Comparison of ENCODE assay signal across 8 cellular contexts in genomic region chr19:50252111-50252886, GRCh38. TPM values are rescaled to one million over a fixed set of nuclear protein-coding genes. Genes with fewer than 3 reads are reported as not detected.
DNase-seq lines count a peak whose midpoint lies in the region; ATAC-seq and TF ChIP-seq lines count a peak whose summit lies in the region.

No MANE protein-coding gene starts in this region.

- no peak overlapping the region for H3K9ac ChIP-seq in HCT116 (ENCODE audit: low read length)

- CTCF ChIA-PET in HCT116 (lab: Charles Lee), result interaction anchor here (0.6 to 1.2 kb wide), 8 partner anchors 12 to 670 kb away, joined by 3 to 10 read pairs (median 4); no protein-coding TSS in a partner anchor

- H3K27ac ChIP-seq in HCT116 (ENCODE audit: low read depth, low read length) (no peak overlapping the region), foreskin keratinocyte (no peak overlapping the region)

- peak; percentile 38; the same call in 1 of the 2 replicates for TF ChIP-seq RAD21 in HCT116 (IDR thresholded peaks at IDR 0.05; ENCODE audit: low read depth)

- POLR2A ChIA-PET in HCT116 (lab: Charles Lee), result no interaction called here

- no TSS peak for BruUV-seq in HCT116 (replicated peaks; lab: Mats Ljungman, UMichigan)

- H3K27me3 ChIP-seq in HCT116 (ENCODE audit: insufficient read depth, low read length), result no peaks in the 10 kb centered on the region
- H3K27me3 ChIP-seq in foreskin keratinocyte, result no peaks in the 10 kb centered on the region

- H3K79me2 ChIP-seq in HCT116 (ENCODE audit: insufficient read depth, low read length), result no peaks in the 10 kb centered on the region

- 0 out of 4 replicates have a peak, but pooled peaks cover 0 to 5% of the 10 kb centered on the region in 2 experiments for H3K9me3 ChIP-seq in HCT116 (ENCODE audit: control insufficient read depth in 1 of 2, insufficient read depth in 1 of 2, low read depth in 1 of 2, low read length in 2 of 2)

- RAD21 ChIA-PET in HCT116 (lab: Charles Lee; ENCODE audit: low non-redundant PET in 1 of 2, low total read pairs in 2 of 2, uncharacterized antibody in 2 of 2, unreplicated experiment in 2 of 2), result no interaction called here

- H3K9me2 ChIP-seq in HCT116 (ENCODE audit: insufficient read depth), result no peaks in the 10 kb centered on the region

- peaks cover 6 to 12% of the 10 kb centered on the region in 2 experiments; a peak in 3 of 4 replicates for H3K36me3 ChIP-seq in HCT116 (ENCODE audit: control insufficient read depth in 1 of 2, insufficient read depth in 2 of 2, low read length in 2 of 2)

- H3K4me1 ChIP-seq in HCT116 (ENCODE audit: control insufficient read depth in 1 of 2, insufficient read depth in 2 of 2, low read length in 2 of 2), result no peaks in the 10 kb centered on the region
- no peaks in the 10 kb centered on the region for H3K4me1 ChIP-seq in foreskin keratinocyte

- H3K4me3 ChIP-seq in AG09309 (ENCODE audit: control insufficient read depth, low read depth, low read length) (no peak overlapping the region), HCT116 (replicated peaks in 1 of 2; ENCODE audit: low read depth in 1 of 2, low read length in 2 of 2) (no peak overlapping the region)

- intact Hi-C loops in HCT116 (cut with micrococcal nuclease), result no loop called here

- no peak overlapping the region for H2AFZ ChIP-seq in HCT116 (ENCODE audit: low read depth, low read length, poor library complexity, severe bottlenecking)

- DNase-seq in AG09309 (ENCODE audit: low read depth), result no peak
- no peak for DNase-seq in HCT116 (ENCODE audit: low read depth, low spot score)
- DNase-seq in activated CD4-positive, alpha-beta T cell treated with anti-CD3 and anti-CD28 coated beads, Interleukin-2, amount 50 U/mL, for 24 hours (ENCODE audit: low read depth in 1 of 2, low spot score in 1 of 2), result peak; percentile 8 to 10
- no peak for DNase-seq in foreskin keratinocyte
- peak; percentile 26 for DNase-seq in stimulated activated CD4-positive, alpha-beta T cell treated with anti-CD3 and anti-CD28 coated beads, Interleukin-1b, Interleukin-23, amount 100 ng/mL, for 48 hours
- no peak for DNase-seq in NCI-H1417 treated with DMSO at 0.1 percent for 48 hours (lab: John Stamatoyannopoulos, UW)
- DNase-seq in NCI-H226, result no peak

- no peaks in the 10 kb centered on the region for H4K20me1 ChIP-seq in HCT116 (ENCODE audit: insufficient read depth)

- TF ChIP-seq POLR2A in HCT116 (IDR thresholded peaks at IDR 0.05; ENCODE audit: borderline replicate concordance, extremely low read depth, insufficient read depth, insufficient read length), result no peak

- H3K4me2 ChIP-seq in HCT116 (ENCODE audit: low read length), result no peak overlapping the region

- peak; percentile 62; the same call in 1 of the 2 replicates for ATAC-seq in HCT116
- ATAC-seq in foreskin keratinocyte, result no peak
- no peak for ATAC-seq in HG03139 (IDR thresholded peaks at IDR 0.05; ENCODE audit: unreplicated experiment)

- peak; percentile 54 for TF ChIP-seq CTCF in AG09309 (IDR thresholded peaks at IDR 0.05; ENCODE audit: control insufficient read depth, insufficient read depth, low read depth, low read length, missing control alignments)
- peak in 2 of 3 experiments; percentile 87 to 88; a peak in 4 of 6 replicates for TF ChIP-seq CTCF in HCT116 (IDR thresholded peaks at IDR 0.05 in 2 of 3, conservative IDR thresholded peaks at IDR 0.05 in 1 of 3; ENCODE audit: borderline replicate concordance in 1 of 3, insufficient read depth in 1 of 3, low read depth in 2 of 3, low read length in 2 of 3)
- TF ChIP-seq CTCF in foreskin keratinocyte (conservative IDR thresholded peaks at IDR 0.05), result peak; percentile 48

TF ChIP-seq in HCT116, 20 proteins besides CTCF, POLR2A, EP300 and RAD21:
- TF ChIP-seq ZNF274 (IDR thresholded peaks at IDR 0.05; ENCODE audit: low read depth, low read length) (no peak), CBX3 (IDR thresholded peaks at IDR 0.05; ENCODE audit: low read depth) (no peak), SIN3A (IDR thresholded peaks at IDR 0.05; ENCODE audit: low read depth) (no peak), POLR2AphosphoS5 (IDR thresholded peaks at IDR 0.05; ENCODE audit: low read depth, low read length) (no peak), EZH2 (IDR thresholded peaks at IDR 0.05) (no peak), JUND (IDR thresholded peaks at IDR 0.05) (no peak), CEBPB (IDR thresholded peaks at IDR 0.05; ENCODE audit: low read depth) (no peak), YY1 (IDR thresholded peaks at IDR 0.05; ENCODE audit: extremely low read depth, insufficient replicate concordance, low read depth, low read length) (no peak), ZBTB33 (IDR thresholded peaks at IDR 0.05; ENCODE audit: extremely low read depth, insufficient replicate concordance, low read length) (no peak), FOSL1 (IDR thresholded peaks at IDR 0.05; ENCODE audit: low read depth) (no peak), EGR1 (IDR thresholded peaks at IDR 0.05; ENCODE audit: low read depth) (no peak), SP1 (IDR thresholded peaks at IDR 0.05; ENCODE audit: low read depth) (no peak), MAX (IDR thresholded peaks at IDR 0.05) (no peak), EZH2phosphoT487 (IDR thresholded peaks at IDR 0.05; ENCODE audit: borderline replicate concordance) (no peak), TCF7L2 (IDR thresholded peaks at IDR 0.05; ENCODE audit: borderline replicate concordance, extremely low read depth, insufficient read depth, insufficient read length) (no peak), SRF (IDR thresholded peaks at IDR 0.05; ENCODE audit: low read depth) (no peak)
- TF ChIP-seq, protein P1, sequence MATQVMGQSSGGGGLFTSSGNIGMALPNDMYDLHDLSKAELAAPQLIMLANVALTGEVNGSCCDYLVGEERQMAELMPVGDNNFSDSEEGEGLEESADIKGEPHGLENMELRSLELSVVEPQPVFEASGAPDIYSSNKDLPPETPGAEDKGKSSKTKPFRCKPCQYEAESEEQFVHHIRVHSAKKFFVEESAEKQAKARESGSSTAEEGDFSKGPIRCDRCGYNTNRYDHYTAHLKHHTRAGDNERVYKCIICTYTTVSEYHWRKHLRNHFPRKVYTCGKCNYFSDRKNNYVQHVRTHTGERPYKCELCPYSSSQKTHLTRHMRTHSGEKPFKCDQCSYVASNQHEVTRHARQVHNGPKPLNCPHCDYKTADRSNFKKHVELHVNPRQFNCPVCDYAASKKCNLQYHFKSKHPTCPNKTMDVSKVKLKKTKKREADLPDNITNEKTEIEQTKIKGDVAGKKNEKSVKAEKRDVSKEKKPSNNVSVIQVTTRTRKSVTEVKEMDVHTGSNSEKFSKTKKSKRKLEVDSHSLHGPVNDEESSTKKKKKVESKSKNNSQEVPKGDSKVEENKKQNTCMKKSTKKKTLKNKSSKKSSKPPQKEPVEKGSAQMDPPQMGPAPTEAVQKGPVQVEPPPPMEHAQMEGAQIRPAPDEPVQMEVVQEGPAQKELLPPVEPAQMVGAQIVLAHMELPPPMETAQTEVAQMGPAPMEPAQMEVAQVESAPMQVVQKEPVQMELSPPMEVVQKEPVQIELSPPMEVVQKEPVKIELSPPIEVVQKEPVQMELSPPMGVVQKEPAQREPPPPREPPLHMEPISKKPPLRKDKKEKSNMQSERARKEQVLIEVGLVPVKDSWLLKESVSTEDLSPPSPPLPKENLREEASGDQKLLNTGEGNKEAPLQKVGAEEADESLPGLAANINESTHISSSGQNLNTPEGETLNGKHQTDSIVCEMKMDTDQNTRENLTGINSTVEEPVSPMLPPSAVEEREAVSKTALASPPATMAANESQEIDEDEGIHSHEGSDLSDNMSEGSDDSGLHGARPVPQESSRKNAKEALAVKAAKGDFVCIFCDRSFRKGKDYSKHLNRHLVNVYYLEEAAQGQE (IDR thresholded peaks at IDR 0.05; ENCODE audit: low read depth), result no peak
- TF ChIP-seq, protein P2, sequence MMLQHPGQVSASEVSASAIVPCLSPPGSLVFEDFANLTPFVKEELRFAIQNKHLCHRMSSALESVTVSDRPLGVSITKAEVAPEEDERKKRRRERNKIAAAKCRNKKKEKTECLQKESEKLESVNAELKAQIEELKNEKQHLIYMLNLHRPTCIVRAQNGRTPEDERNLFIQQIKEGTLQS (IDR thresholded peaks at IDR 0.05), result no peak

RNA-seq across cellular contexts. Expression of gene MYH14, which starts 48.9 kb away (rescaled TPM):
- total RNA-seq in HCT116 (2021; ENCODE audit: unreplicated experiment) (60.1 TPM), foreskin keratinocyte (0.07 TPM in 1 of 2 replicates, not detected in the other)
- 56.7 and 59.5 TPM in 2 replicates for polyA plus RNA-seq in HCT116 (2012)
- 0.01 and 0.03 TPM in 2 replicates for polyA plus RNA-seq in foreskin keratinocyte

Comparison
In these comparisons a context has a peak if more than half of its experiments do, and no peak if none do; other contexts are left out.
1. DNase-seq: peak in activated CD4-positive, alpha-beta T cell treated with anti-CD3 and anti-CD28 coated beads, Interleukin-2, amount 50 U/mL, for 24 hours (2 of 2) and stimulated activated CD4-positive, alpha-beta T cell treated with anti-CD3 and anti-CD28 coated beads, Interleukin-1b, Interleukin-23, amount 100 ng/mL, for 48 hours (single experiment); none in AG09309 (single experiment), HCT116 (single experiment), foreskin keratinocyte (0 of 2), NCI-H1417 treated with DMSO at 0.1 percent for 48 hours (single experiment) and NCI-H226 (single experiment).
2. RNA of gene MYH14, which starts 48.9 kb away (total RNA-seq): 60.1 TPM in HCT116 (single experiment); 0.07 TPM in foreskin keratinocyte; every median in the first group is over 10 times any median in the second.
3. Peak in every context shown above with its lines, with median percentiles within 50 percentile points of each other: CTCF ChIP-seq.